In genomic region chr14:64719601-64720000, GRCh38 we compare ENCODE assay signal across 15 cellular contexts. TPM values are rescaled to one million over a fixed set of nuclear protein-coding genes. Genes with fewer than 3 reads are reported as not detected.
A peak's percentile ranks its signal among the peaks of the same experiment; 100 is the strongest.
DNase-seq lines count a peak whose midpoint lies in the region; ATAC-seq, FAIRE-seq and TF ChIP-seq lines count a peak whose summit lies in the region.
"Had no signal": no experiment of that assay in that cellular context is flagged by ENCODE, and none has a peak within 500 bp of the region (broad histone marks: within the 10 kb centered on the region; RNA-seq: fewer than 3 reads in every experiment).

No MANE protein-coding gene starts in this region.

- H3K36me3 ChIP-seq in breast epithelium = no peaks in the 10 kb centered on the region
- H3K36me3 ChIP-seq in lower lobe of right lung = no peaks in the 10 kb centered on the region
- no peaks in the 10 kb centered on the region for H3K36me3 ChIP-seq in stomach
- H3K36me3 ChIP-seq: ovary had no signal

- DNase-seq in HFFc6 (no peak), breast epithelium (ENCODE audit: low spot score in 2 of 2) (no peak), lower lobe of right lung (no peak), stomach (no peak), GM12892 (ENCODE audit: insufficient read length) (no peak), NCI-H69 (lab: John Stamatoyannopoulos, UW) (no peak), SW480 (ENCODE audit: low spot score) (no peak)
- DNase-seq: activated CD4-positive, alpha-beta T cell treated with anti-CD3 and anti-CD28 coated beads for 48 hours; activated naive CD4-positive, alpha-beta T cell; CD4-positive, CD25-positive, alpha-beta regulatory T cell; NK-92 treated with Interleukin-12 subunit alpha and Interleukin-12 subunit beta, amount 100 ng/mL, for 24 hours; stimulated activated CD4-positive, alpha-beta T cell treated with anti-CD3 and anti-CD28 coated beads, Interleukin-1b, Interleukin-23, amount 100 ng/mL, for 48 hours had no signal

- FAIRE-seq in GM12892 (lab: Jason Lieb, UNC) = no peak

- peaks cover 6% of the 10 kb centered on the region for H3K36me3 Mint-ChIP-seq in HFFc6 (ENCODE audit: low read depth)
- H3K36me3 Mint-ChIP-seq: CD4-positive, CD25-positive, alpha-beta regulatory T cell; stimulated activated memory B cell treated with anti-CD40 and anti-IgM and Interleukin-4, amounts not matched to agents 10 μg/mL and 1 μg/mL and 100 μg/mL, for 72 hours had no signal

- H3K4me3 Mint-ChIP-seq in HFFc6 = peak overlapping the region; percentile 44; the same call in 1 of the 2 replicates
- H3K4me3 Mint-ChIP-seq: stimulated activated memory B cell treated with anti-CD40 and anti-IgM and Interleukin-4, amounts not matched to agents 10 μg/mL and 1 μg/mL and 100 μg/mL, for 72 hours had no signal

- TF ChIP-seq CTCF in HFFc6 (IDR thresholded peaks at IDR 0.05) (no peak), breast epithelium (IDR thresholded peaks at IDR 0.05) (no peak), lower lobe of right lung (IDR thresholded peaks at IDR 0.05) (no peak), stomach (IDR thresholded peaks at IDR 0.05) (no peak)

- H3K9me3 ChIP-seq in breast epithelium = no peaks in the 10 kb centered on the region
- H3K9me3 ChIP-seq in lower lobe of right lung = no peaks in the 10 kb centered on the region
- no peaks in the 10 kb centered on the region for H3K9me3 ChIP-seq in stomach
- H3K9me3 ChIP-seq: ovary had no signal

- no peaks in the 10 kb centered on the region for H3K27me3 ChIP-seq in breast epithelium
- no peaks in the 10 kb centered on the region for H3K27me3 ChIP-seq in lower lobe of right lung (ENCODE audit: low read depth)
- no peaks in the 10 kb centered on the region for H3K27me3 ChIP-seq in stomach
- H3K27me3 ChIP-seq: ovary had no signal

- peaks cover 54% of the 10 kb centered on the region for H3K4me1 Mint-ChIP-seq in HFFc6 (ENCODE audit: low read depth)
- H3K4me1 Mint-ChIP-seq: stimulated activated memory B cell treated with anti-CD40 and anti-IgM and Interleukin-4, amounts not matched to agents 10 μg/mL and 1 μg/mL and 100 μg/mL, for 72 hours had no signal

- no peak for TF ChIP-seq POLR2A in breast epithelium (IDR thresholded peaks at IDR 0.05)
- no peak for TF ChIP-seq POLR2A in stomach (IDR thresholded peaks at IDR 0.05)
- no peak for TF ChIP-seq POLR2A in GM12892 (IDR thresholded peaks at IDR 0.05; ENCODE audit: low read depth, low read length)

- H3K4me1 ChIP-seq in breast epithelium (peaks cover 6 to 40% of the 10 kb centered on the region in 2 donors), lower lobe of right lung (peaks cover 83% of the 10 kb centered on the region), stomach (peaks cover 84 to 98% (median 89%) of the 10 kb centered on the region in 4 donors)

- peaks cover 5% of the 10 kb centered on the region for H3K27me3 Mint-ChIP-seq in HFFc6 (ENCODE audit: insufficient read depth)

- ATAC-seq in lower lobe of right lung (no peak), HG03139 (IDR thresholded peaks at IDR 0.05; ENCODE audit: unreplicated experiment) (no peak)
- ATAC-seq: stimulated activated memory B cell treated with anti-CD40 and anti-IgM and Interleukin-4, amounts not matched to agents 10 μg/mL and 1 μg/mL and 100 μg/mL, for 72 hours had no signal

- H3K4me3 ChIP-seq in breast epithelium (no peak overlapping the region), lower lobe of right lung (no peak overlapping the region), stomach (no peak overlapping the region)
- H3K4me3 ChIP-seq: ovary had no signal

- H3K27ac Mint-ChIP-seq in HFFc6 = peak overlapping the region; percentile 83
- H3K27ac Mint-ChIP-seq: stimulated activated memory B cell treated with anti-CD40 and anti-IgM and Interleukin-4, amounts not matched to agents 10 μg/mL and 1 μg/mL and 100 μg/mL, for 72 hours had no signal

- 68 to 76% (median 74%) methylated on average over 5 to 7 of the region's 7 CpGs for WGBS in stomach, 5 donors

- no peak for TF ChIP-seq EP300 in stomach (IDR thresholded peaks at IDR 0.05)

- peak overlapping the region; percentile 89 to 93 for H3K27ac ChIP-seq in breast epithelium
- H3K27ac ChIP-seq in lower lobe of right lung = peak overlapping the region; percentile 24
- peak overlapping the region; percentile 52 to 87 (median 79) for H3K27ac ChIP-seq in stomach
- H3K27ac ChIP-seq: ovary had no signal

- H3K9me3 Mint-ChIP-seq in HFFc6 = peaks cover under 1% of the 10 kb centered on the region

- intact Hi-C loops in breast epithelium (cut with DNase I; ENCODE audit: low total_unique reads) = no loop called here
- intact Hi-C loops in lower lobe of right lung (cut with DNase I) = no loop called here
- intact Hi-C loops in stomach (cut with DNase I; ENCODE audit: low total_unique reads) = no loop called here

RNA-seq across cellular contexts. Expression of gene PLEKHG3, which starts 15.4 kb away (rescaled TPM):
- total RNA-seq in HFFc6 (2021; fragmentation: NEBNext Ultra II Directional; extraction: Animal tissue kit (Norgen Biotek cat#: 25700)) = 10 to 100 TPM in 3 of 6 experiments, 1 to 10 TPM in 3; 6.0 to 11.7 (median 9.2) TPM
- 10 to 100 TPM; 18.7 to 31.5 (median 30.3) TPM for total RNA-seq in breast epithelium
- 33.1 TPM for total RNA-seq in lower lobe of right lung
- 100 to 1,000 TPM in 1 of 5 donors, 10 to 100 TPM in 4; 25.3 to 292 (median 27.2) TPM for total RNA-seq in stomach
- polyA plus RNA-seq in stomach = 10 to 100 TPM in 1 of 3 donors, 1 to 10 TPM in 2; 7.3 to 24.8 (median 9.2) TPM
- polyA plus RNA-seq in GM12892 (2012; ENCODE audit: missing spikeins) = 0.30 TPM

Comparison
In these comparisons a context has a peak if more than half of its experiments do, and no peak if none do; other contexts are left out.
1. H3K27ac ChIP-seq: peak in every context shown above with its lines; median percentile 91 in breast epithelium; 79 in stomach; 24 in lower lobe of right lung.